8 cellular contexts compared by ENCODE assay signal in the genomic region with DNA sequence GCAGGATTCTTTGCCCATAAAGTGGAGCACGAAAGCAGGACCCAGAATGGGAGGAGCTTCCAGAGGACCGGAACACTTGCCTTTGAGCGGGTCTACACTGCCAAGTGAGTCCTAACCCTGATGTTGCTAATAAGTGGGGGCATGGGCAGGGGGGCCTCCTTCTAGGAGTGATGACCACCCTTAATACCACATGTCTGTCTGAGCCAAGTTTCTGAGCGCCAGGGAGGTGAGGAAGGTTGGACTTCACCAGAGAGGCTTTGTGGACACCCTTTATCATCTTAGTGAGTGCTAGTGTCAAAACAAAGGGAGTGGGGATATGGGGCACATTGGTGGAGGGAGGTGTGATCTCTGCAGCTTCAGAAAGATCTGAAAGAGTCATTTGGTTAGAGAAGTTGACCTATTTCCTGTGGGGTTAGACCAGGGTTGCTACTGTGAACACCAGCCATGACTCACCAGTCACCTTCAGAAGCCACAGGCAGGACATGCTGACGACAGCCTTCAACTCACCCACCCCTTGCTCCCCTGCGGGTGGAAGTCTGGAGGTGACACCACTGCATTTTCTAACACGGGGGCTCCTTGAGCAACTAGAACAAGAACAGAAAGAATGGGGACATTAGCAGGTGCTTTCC. TPM values are rescaled to one million over a fixed set of nuclear protein-coding genes. Genes with fewer than 3 reads are reported as not detected.
A peak's percentile ranks its signal among the peaks of the same experiment; 100 is the strongest.
DNase-seq lines count a peak whose midpoint lies in the region; ATAC-seq lines count a peak whose summit lies in the region.

No MANE protein-coding gene starts in this region.

- peak overlapping the region; percentile 21 to 53 (median 40) for H3K4me3 Mint-ChIP-seq in T-cell
- H3K4me3 Mint-ChIP-seq in stimulated activated naive CD8-positive, alpha-beta T cell treated with anti-CD3 and anti-CD28 coated beads, Interleukin-15, amount 100 ng/mL, for 72 hours = peak overlapping the region; percentile 10 to 41

- H3K4me1 ChIP-seq in adipocyte (ENCODE audit: control insufficient read depth, insufficient read depth, low read length) (peaks cover 55% of the 10 kb centered on the region), muscle layer of duodenum (ENCODE audit: control insufficient read depth in 1 of 2, insufficient read depth in 2 of 2, low read length in 2 of 2) (peaks cover 8% of the 10 kb centered on the region in 2 donors)

- CTCF ChIA-PET in T-cell (lab: Charles Lee) = no interaction called here

- POLR2A ChIA-PET in T-cell (lab: Charles Lee) = interaction anchor here in 1 of 2 donors (0.6 kb wide), 1 partner anchor 23 kb away, joined by 3 read pairs; no protein-coding TSS in a partner anchor

- H3K36me3 Mint-ChIP-seq in T-cell = peaks cover 51% of the 10 kb centered on the region

- H3K9ac ChIP-seq in adipocyte (ENCODE audit: low read length) = peak overlapping the region; percentile 19

- H3K4me3 ChIP-seq in adipocyte (ENCODE audit: low read length) = peak overlapping the region; percentile 5
- H3K4me3 ChIP-seq in muscle layer of duodenum (ENCODE audit: low read depth in 1 of 2, low read length in 2 of 2) = no peak overlapping the region

- H3K27ac Mint-ChIP-seq in T-cell = peak overlapping the region; percentile 56 to 67
- peak overlapping the region in 1 of 2 donors; percentile 16 for H3K27ac Mint-ChIP-seq in stimulated activated naive CD8-positive, alpha-beta T cell treated with anti-CD3 and anti-CD28 coated beads, Interleukin-15, amount 100 ng/mL, for 72 hours

- H3K36me3 ChIP-seq in adipocyte (ENCODE audit: control insufficient read depth, insufficient read depth, low read length, severe bottlenecking) = no peaks in the 10 kb centered on the region
- H3K36me3 ChIP-seq in muscle layer of duodenum (ENCODE audit: control insufficient read depth in 1 of 2, insufficient read depth in 2 of 2, low read length in 2 of 2) = no peaks in the 10 kb centered on the region

- H3K27me3 ChIP-seq in adipocyte (replicated peaks; ENCODE audit: control insufficient read depth, insufficient read depth, low read length) (no peaks in the 10 kb centered on the region), muscle layer of duodenum (ENCODE audit: low read depth, low read length) (no peaks in the 10 kb centered on the region)

- H3K9me3 Mint-ChIP-seq in T-cell = no peaks in the 10 kb centered on the region
- H3K9me3 Mint-ChIP-seq in stimulated activated naive CD8-positive, alpha-beta T cell treated with anti-CD3 and anti-CD28 coated beads, Interleukin-15, amount 100 ng/mL, for 72 hours = no peaks in the 10 kb centered on the region

- ATAC-seq in GM19328 (IDR thresholded peaks at IDR 0.05; ENCODE audit: unreplicated experiment) = peak; percentile 94
- peak; percentile 95 for ATAC-seq in HG03159 (IDR thresholded peaks at IDR 0.05; ENCODE audit: unreplicated experiment)
- peak; percentile 86 to 89 (median 88) for ATAC-seq in T-cell (replicated peaks in 1 of 4)
- peak; percentile 93 for ATAC-seq in stimulated activated naive CD8-positive, alpha-beta T cell treated with anti-CD3 and anti-CD28 coated beads, Interleukin-15, amount 100 ng/mL, for 72 hours

- H3K27ac ChIP-seq in muscle layer of duodenum (ENCODE audit: low read length) = peak overlapping the region; percentile 71

- H3K4me1 Mint-ChIP-seq in T-cell = peaks cover 55 to 69% (median 60%) of the 10 kb centered on the region in 3 donors
- peaks cover 60% of the 10 kb centered on the region for H3K4me1 Mint-ChIP-seq in stimulated activated naive CD8-positive, alpha-beta T cell treated with anti-CD3 and anti-CD28 coated beads, Interleukin-15, amount 100 ng/mL, for 72 hours

- H3K9me3 ChIP-seq in adipocyte (ENCODE audit: control insufficient read depth, low read length) = no peaks in the 10 kb centered on the region
- no peaks in the 10 kb centered on the region for H3K9me3 ChIP-seq in muscle layer of duodenum (ENCODE audit: control insufficient read depth in 1 of 2, low read length in 2 of 2)

- H3K27me3 Mint-ChIP-seq in T-cell = no peaks in the 10 kb centered on the region
- H3K27me3 Mint-ChIP-seq in stimulated activated naive CD8-positive, alpha-beta T cell treated with anti-CD3 and anti-CD28 coated beads, Interleukin-15, amount 100 ng/mL, for 72 hours = peaks cover 16% of the 10 kb centered on the region

- DNase-seq in T-cell (peak; percentile 51 to 91 (median 82)), adipocyte (ENCODE audit: low read depth) (peak; percentile 32), NCI-H187 treated with DMSO at 0.1 percent for 48 hours (lab: John Stamatoyannopoulos, UW) (no peak), NCI-H2081 treated with DMSO at 0.1 percent for 48 hours (lab: John Stamatoyannopoulos, UW) (no peak)
- peak; percentile 82 to 93 for DNase-seq in stimulated activated naive CD8-positive, alpha-beta T cell treated with anti-CD3 and anti-CD28 coated beads, Interleukin-15, amount 100 ng/mL, for 72 hours

RNA-seq across cellular contexts. Expression of a gene that starts 8.8 kb away (rescaled TPM):
- total RNA-seq in T-cell = 10 to 100 TPM; 24.2 to 64.9 (median 50.8) TPM

Comparison
In these comparisons a context has a peak if more than half of its experiments do, and no peak if none do; other contexts are left out.
1. DNase-seq: peak in T-cell (34 of 34), adipocyte (single experiment) and stimulated activated naive CD8-positive, alpha-beta T cell treated with anti-CD3 and anti-CD28 coated beads, Interleukin-15, amount 100 ng/mL, for 72 hours (2 of 2); none in NCI-H187 treated with DMSO at 0.1 percent for 48 hours (single experiment) and NCI-H2081 treated with DMSO at 0.1 percent for 48 hours (single experiment).
2. Peak in every context shown above with its lines, with median percentiles within 50 percentile points of each other: ATAC-seq.